In genomic region chr11:119148855-119149370, GRCh38 we compare ENCODE assay signal across 8 cellular contexts. TPM values are rescaled to one million over a fixed set of nuclear protein-coding genes. Genes with fewer than 3 reads are reported as not detected.
A peak's percentile ranks its signal among the peaks of the same experiment; 100 is the strongest.
DNase-seq lines count a peak whose midpoint lies in the region; ATAC-seq and TF ChIP-seq lines count a peak whose summit lies in the region.

ABCG4 (plus strand) TSS chr11:119149052; CDS start chr11:119149966, 914 bp downstream.

- POLR2A ChIA-PET in activated CD4-positive, alpha-beta T cell treated with anti-CD3 and anti-CD28 coated beads, Interleukin-2, amount 10 ng/mL, durations not matched to agents 7 days and 5 days (lab: Charles Lee) = no interaction called here

- intact Hi-C loops in Right ventricle myocardium inferior (cut with DNase I) (loop anchor here (2.0 kb wide), 1 partner anchor 48 kb away; no protein-coding TSS in a partner anchor), cardiac septum (cut with DNase I) (loop anchor here (5.0 kb wide), 2 partner anchors 48 to 173 kb away; no protein-coding TSS in a partner anchor)

- peak within 1 kb of the TSS; percentile 65 for H3K4me3 Mint-ChIP-seq in activated CD4-positive, alpha-beta T cell treated with anti-CD3 and anti-CD28 coated beads, Interleukin-2, amount 10 ng/mL, durations not matched to agents 7 days and 5 days
- H3K4me3 Mint-ChIP-seq in nephron progenitor cell = peak within 1 kb of the TSS; percentile 82

- H3K4me1 Mint-ChIP-seq in activated CD4-positive, alpha-beta T cell treated with anti-CD3 and anti-CD28 coated beads, Interleukin-2, amount 10 ng/mL, durations not matched to agents 7 days and 5 days = peaks cover 8% of the 10 kb centered on the region
- peaks cover 19% of the 10 kb centered on the region for H3K4me1 Mint-ChIP-seq in nephron progenitor cell

- DNase-seq in Right ventricle myocardium inferior (ENCODE audit: missing footprints) (no peak), cardiac septum (ENCODE audit: low spot score) (no peak), nephron progenitor cell (peak; percentile 59), NCI-H510A treated with DMSO at 0.1 percent for 48 hours (lab: John Stamatoyannopoulos, UW) (no peak), UCSD-AML1 (lab: John Stamatoyannopoulos, UW; ENCODE audit: unreplicated experiment) (no peak)
- peak; percentile 21 for DNase-seq in activated CD4-positive, alpha-beta T cell treated with anti-CD3 and anti-CD28 coated beads, Interleukin-2, amount 10 ng/mL, durations not matched to agents 7 days and 5 days

- CTCF ChIA-PET in activated CD4-positive, alpha-beta T cell treated with anti-CD3 and anti-CD28 coated beads, Interleukin-2, amount 10 ng/mL, durations not matched to agents 7 days and 5 days (lab: Charles Lee) = interaction anchor here (0.6 to 1.6 kb wide), 7 partner anchors 9 to 47 kb away, joined by 3 to 7 read pairs (median 3); no protein-coding TSS in a partner anchor

- H3K27ac Mint-ChIP-seq in activated CD4-positive, alpha-beta T cell treated with anti-CD3 and anti-CD28 coated beads, Interleukin-2, amount 10 ng/mL, durations not matched to agents 7 days and 5 days = peak within 1 kb of the TSS; percentile 10
- no peak within 1 kb of the TSS for H3K27ac Mint-ChIP-seq in nephron progenitor cell

- no peaks in the 10 kb centered on the region for H3K9me3 Mint-ChIP-seq in activated CD4-positive, alpha-beta T cell treated with anti-CD3 and anti-CD28 coated beads, Interleukin-2, amount 10 ng/mL, durations not matched to agents 7 days and 5 days
- no peaks in the 10 kb centered on the region for H3K9me3 Mint-ChIP-seq in nephron progenitor cell

- no peaks in the 10 kb centered on the region for H3K36me3 Mint-ChIP-seq in activated CD4-positive, alpha-beta T cell treated with anti-CD3 and anti-CD28 coated beads, Interleukin-2, amount 10 ng/mL, durations not matched to agents 7 days and 5 days (ENCODE audit: low read depth)
- no peaks in the 10 kb centered on the region for H3K36me3 Mint-ChIP-seq in nephron progenitor cell (ENCODE audit: low read depth)

- peaks cover 58% of the 10 kb centered on the region for H3K27me3 Mint-ChIP-seq in activated CD4-positive, alpha-beta T cell treated with anti-CD3 and anti-CD28 coated beads, Interleukin-2, amount 10 ng/mL, durations not matched to agents 7 days and 5 days
- peaks cover 81% of the 10 kb centered on the region for H3K27me3 Mint-ChIP-seq in nephron progenitor cell (ENCODE audit: low read depth, poor library complexity)

- peak; percentile 22 for ATAC-seq in Right ventricle myocardium inferior
- ATAC-seq in esophagus mucosa = peak; percentile 40
- no peak for ATAC-seq in HG02870 (IDR thresholded peaks at IDR 0.05; ENCODE audit: unreplicated experiment)

- TF ChIP-seq CTCF in nephron progenitor cell (IDR thresholded peaks at IDR 0.05) = no peak

RNA-seq across cellular contexts. Expression of gene ABCG4, which starts in this region (rescaled TPM):
- total RNA-seq in Right ventricle myocardium inferior (1.3 TPM), cardiac septum (1.0 TPM), esophagus mucosa (0.52 TPM)
- total RNA-seq in activated CD4-positive, alpha-beta T cell treated with anti-CD3 and anti-CD28 coated beads, Interleukin-2, amount 10 ng/mL, durations not matched to agents 7 days and 5 days = under 1 TPM in 1 of 2 experiments, not detected in 1; 0.15 TPM

Comparison
In these comparisons a context has a peak if more than half of its experiments do, and no peak if none do; other contexts are left out.
1. Peak in DNase-seq in activated CD4-positive, alpha-beta T cell treated with anti-CD3 and anti-CD28 coated beads, Interleukin-2, amount 10 ng/mL, durations not matched to agents 7 days and 5 days; RNA of the gene not detected or under 1 TPM.
2. Peak in ATAC-seq in esophagus mucosa; RNA of the gene not detected or under 1 TPM.